Comparison of ENCODE assay signal across 9 cellular contexts in the genomic region with DNA sequence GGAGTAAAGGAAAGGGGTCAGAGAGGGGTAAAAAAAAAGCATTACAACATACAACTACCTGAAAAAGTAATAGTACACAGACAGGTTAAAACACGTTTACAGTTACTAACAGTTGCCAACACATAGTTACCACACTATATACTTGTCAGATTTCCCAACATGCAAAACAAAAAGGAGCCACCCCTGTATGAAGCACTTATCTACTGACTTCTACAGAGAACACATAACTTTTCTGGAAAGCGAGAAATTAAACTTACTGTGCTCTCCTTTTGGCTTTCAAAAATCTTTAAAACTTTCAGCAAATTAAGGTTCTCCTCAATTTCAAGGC. TPM values are rescaled to one million over a fixed set of nuclear protein-coding genes. Genes with fewer than 3 reads are reported as not detected.
A peak's percentile ranks its signal among the peaks of the same experiment; 100 is the strongest.
DNase-seq lines count a peak whose midpoint lies in the region; ATAC-seq and TF ChIP-seq lines count a peak whose summit lies in the region.
"Had no signal": no experiment of that assay in that cellular context is flagged by ENCODE, and none has a peak within 500 bp of the region (broad histone marks: within the 10 kb centered on the region; RNA-seq: fewer than 3 reads in every experiment).

No MANE protein-coding gene starts in this region.

- peak overlapping the region; percentile 93 to 99 (median 96) for H3K4me3 ChIP-seq in BLaER1 treated with 17β-estradiol and CSF1 and Interleukin-3, amounts not matched to agents 10 nM and 100 nM
- H3K4me3 ChIP-seq in breast epithelium, result peak overlapping the region in 2 of 3 donors; percentile 95 to 99

- no peak for TF ChIP-seq CTCF in breast epithelium (IDR thresholded peaks at IDR 0.05)

- H3K36me3 Mint-ChIP-seq in naive thymus-derived CD8-positive, alpha-beta T cell, result peaks cover 3 to 12% (median 4%) of the 10 kb centered on the region in 3 donors

- no peaks in the 10 kb centered on the region for H3K27me3 ChIP-seq in BLaER1 treated with 17β-estradiol and CSF1 and Interleukin-3, amounts not matched to agents 10 nM and 100 nM
- no peaks in the 10 kb centered on the region for H3K27me3 ChIP-seq in breast epithelium

- POLR2A ChIA-PET in naive thymus-derived CD8-positive, alpha-beta T cell (lab: Charles Lee), result no interaction called here

- H3K27ac ChIP-seq in BLaER1 treated with 17β-estradiol and CSF1 and Interleukin-3, amounts not matched to agents 10 nM and 100 nM, result peak overlapping the region; percentile 92 to 100 (median 97)
- H3K27ac ChIP-seq in breast epithelium, result peak overlapping the region in 1 of 2 donors; percentile 99
- H3K27ac ChIP-seq in caudate nucleus (ENCODE audit: low read depth, low read length), result no peak overlapping the region

- peak; percentile 30 to 31 for DNase-seq in Kasumi-1 (lab: John Stamatoyannopoulos, UW)
- no peak for DNase-seq in breast epithelium (ENCODE audit: low spot score in 2 of 2)
- no peak for DNase-seq in naive thymus-derived CD8-positive, alpha-beta T cell
- no peak for DNase-seq in NCI-H748 (lab: John Stamatoyannopoulos, UW; ENCODE audit: unreplicated experiment)
- DNase-seq in caudate nucleus (lab: John Stamatoyannopoulos, UW), result no peak
- DNase-seq: NCI-H1694 had no signal

- peak overlapping the region; percentile 77 to 93 (median 87) for H3K4me2 ChIP-seq in BLaER1 treated with 17β-estradiol and CSF1 and Interleukin-3, amounts not matched to agents 10 nM and 100 nM

- intact Hi-C loops in breast epithelium (cut with DNase I; ENCODE audit: low total_unique reads), result no loop called here

- H3K4me1 ChIP-seq in BLaER1 treated with 17β-estradiol and CSF1 and Interleukin-3, amounts not matched to agents 10 nM and 100 nM, result peaks cover 37 to 64% (median 44%) of the 10 kb centered on the region in 10 experiments
- no peaks in the 10 kb centered on the region for H3K4me1 ChIP-seq in breast epithelium

- H3K36me3 ChIP-seq in BLaER1 treated with 17β-estradiol and CSF1 and Interleukin-3, amounts not matched to agents 10 nM and 100 nM, result peaks cover 2 to 27% (median 11%) of the 10 kb centered on the region in 11 experiments; a peak in 17 of 22 replicates
- H3K36me3 ChIP-seq in breast epithelium, result no peaks in the 10 kb centered on the region

- peaks cover 44 to 65% (median 61%) of the 10 kb centered on the region in 11 experiments for H4K20me1 ChIP-seq in BLaER1 treated with 17β-estradiol and CSF1 and Interleukin-3, amounts not matched to agents 10 nM and 100 nM

- ATAC-seq in naive thymus-derived CD8-positive, alpha-beta T cell, result no peak
- no peak for ATAC-seq in HG02852 (IDR thresholded peaks at IDR 0.05; ENCODE audit: unreplicated experiment)
- no peak for ATAC-seq in GM19455 (IDR thresholded peaks at IDR 0.05; ENCODE audit: unreplicated experiment)

- H3K9ac ChIP-seq in BLaER1 treated with 17β-estradiol and CSF1 and Interleukin-3, amounts not matched to agents 10 nM and 100 nM, result peak overlapping the region; percentile 95 to 100 (median 98)

- peaks cover 0 to 9% (median 3%) of the 10 kb centered on the region in 11 experiments; a peak in 14 of 22 replicates for H3K9me3 ChIP-seq in BLaER1 treated with 17β-estradiol and CSF1 and Interleukin-3, amounts not matched to agents 10 nM and 100 nM (replicated peaks in 1 of 11)
- H3K9me3 ChIP-seq in breast epithelium, result no peaks in the 10 kb centered on the region

- peaks cover 0 to 3% (median 0%) of the 10 kb centered on the region in 5 donors for H3K27me3 Mint-ChIP-seq in naive thymus-derived CD8-positive, alpha-beta T cell

- H3K4me3 Mint-ChIP-seq in naive thymus-derived CD8-positive, alpha-beta T cell, result peak overlapping the region; percentile 91 to 100 (median 98)

- TF ChIP-seq POLR2A in breast epithelium (IDR thresholded peaks at IDR 0.05), result no peak

- peaks cover 23 to 60% (median 52%) of the 10 kb centered on the region in 4 donors for H3K4me1 Mint-ChIP-seq in naive thymus-derived CD8-positive, alpha-beta T cell

- peaks cover 0 to 3% (median 0%) of the 10 kb centered on the region in 9 donors for H3K9me3 Mint-ChIP-seq in naive thymus-derived CD8-positive, alpha-beta T cell

- H3K27ac Mint-ChIP-seq in naive thymus-derived CD8-positive, alpha-beta T cell, result peak overlapping the region; percentile 49 to 99 (median 93)

RNA-seq across cellular contexts. Expression of gene ABI1, which starts 2.1 kb away (rescaled TPM):
- total RNA-seq in breast epithelium, result 10 to 100 TPM; 50.5 to 75.7 (median 56.6) TPM
- 10 to 100 TPM; 64.0 to 65.9 TPM for total RNA-seq in naive thymus-derived CD8-positive, alpha-beta T cell
- 10 to 100 TPM; 61.7 to 71.9 (median 64.9) TPM for polyA plus RNA-seq in naive thymus-derived CD8-positive, alpha-beta T cell

Comparison
In these comparisons a context has a peak if more than half of its experiments do, and no peak if none do; other contexts are left out.
1. DNase-seq: peak in Kasumi-1 (2 of 2); none in breast epithelium (0 of 2), naive thymus-derived CD8-positive, alpha-beta T cell (0 of 10), NCI-H748 (single experiment) and caudate nucleus (0 of 61).